In the genomic region with DNA sequence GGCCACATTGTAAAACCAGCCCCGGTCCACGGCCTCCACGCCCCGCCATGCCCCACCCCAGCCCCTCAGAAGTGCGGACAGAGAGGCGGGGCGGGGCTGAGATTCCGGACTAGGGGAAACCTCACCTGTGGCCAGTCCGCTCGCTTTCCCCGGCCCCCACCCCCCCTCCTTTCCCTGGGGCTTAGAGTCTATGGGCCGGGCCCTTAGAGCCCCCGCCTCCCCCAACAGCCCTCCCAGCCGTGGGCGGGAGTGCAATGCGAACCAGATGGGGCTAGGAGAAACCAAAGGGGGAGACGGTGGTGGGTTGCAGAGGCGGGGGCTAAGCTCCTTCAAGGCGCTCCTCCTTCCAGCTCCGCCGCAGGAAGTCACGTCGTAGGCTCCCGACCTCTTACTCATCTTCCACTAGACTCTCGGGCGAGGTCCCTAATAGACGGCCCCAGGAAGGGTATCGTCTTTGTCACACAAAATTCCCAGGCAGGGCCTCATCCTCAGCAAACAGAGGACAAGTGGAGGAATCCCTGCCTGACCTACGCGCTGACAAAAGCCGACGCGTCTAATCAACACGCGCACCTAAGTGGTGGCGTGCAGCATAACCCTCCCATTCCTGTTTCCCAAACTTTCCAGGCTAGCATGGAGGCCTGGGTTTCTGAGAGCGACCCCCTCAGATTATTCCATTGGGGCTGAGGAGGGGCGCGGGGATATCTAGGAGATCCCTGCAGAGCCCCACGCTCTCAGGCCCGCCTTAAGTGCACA, we compare ENCODE assay signal across 8 cellular contexts.
DNase-seq lines count a peak whose midpoint lies in the region; ATAC-seq and TF ChIP-seq lines count a peak whose summit lies in the region.

No MANE protein-coding gene starts in this region.

- peak overlapping the region; percentile 57 to 72 for H3K4me3 ChIP-seq in cardiac fibroblast (replicated peaks in 1 of 2; ENCODE audit: low read depth in 2 of 2, low read length in 2 of 2)

- peak; percentile 90 for DNase-seq in GM13977 (ENCODE audit: low spot score)
- DNase-seq in NCI-H1436 treated with DMSO at 0.1 percent for 48 hours (lab: John Stamatoyannopoulos, UW): peak; percentile 37
- DNase-seq in activated CD4-positive, CD25-positive, alpha-beta regulatory T cell (lab: John Stamatoyannopoulos, UW): peak; percentile 32 to 61 (median 44)
- peak; percentile 94 to 99 for DNase-seq in cardiac fibroblast (ENCODE audit: low read depth in 2 of 2)
- peak; percentile 98 for DNase-seq in kidney tubule cell (ENCODE audit: low spot score)
- DNase-seq in stimulated activated CD4-positive, alpha-beta T cell treated with anti-CD3 and anti-CD28 coated beads, Interleukin-1b, Interleukin-23, amount 100 ng/mL, for 48 hours: peak; percentile 85
- no peak for DNase-seq in DMS153 treated with DMSO at 0.1 percent for 48 hours (lab: John Stamatoyannopoulos, UW; ENCODE audit: unreplicated experiment)

- peak; percentile 36 for ATAC-seq in HG02642 (IDR thresholded peaks at IDR 0.05; ENCODE audit: poor library complexity, unreplicated experiment)

- in situ Hi-C loops in GM13977 (cut with MboI; ENCODE audit: low pct_unique_long_range_greater_than_20kb, low sequenced_read_pairs, unreplicated experiment): no loop called here

- TF ChIP-seq CTCF in GM13977 (IDR thresholded peaks at IDR 0.05; ENCODE audit: extremely low read depth, insufficient read depth, missing control alignments) (no peak), cardiac fibroblast (IDR thresholded peaks at IDR 0.05; ENCODE audit: low read depth, low read length) (no peak)
